ENCODE assay signal across 1 cellular context in genomic region chr19:19098703-19099632, GRCh38.
TF ChIP-seq lines count a peak whose summit lies in the region.

No MANE protein-coding gene starts in this region.

TF ChIP-seq in HepG2, 621 proteins besides CTCF, POLR2A, EP300 and RAD21 (continued from another document and continues in another):
- TF ChIP-seq, protein P1, sequence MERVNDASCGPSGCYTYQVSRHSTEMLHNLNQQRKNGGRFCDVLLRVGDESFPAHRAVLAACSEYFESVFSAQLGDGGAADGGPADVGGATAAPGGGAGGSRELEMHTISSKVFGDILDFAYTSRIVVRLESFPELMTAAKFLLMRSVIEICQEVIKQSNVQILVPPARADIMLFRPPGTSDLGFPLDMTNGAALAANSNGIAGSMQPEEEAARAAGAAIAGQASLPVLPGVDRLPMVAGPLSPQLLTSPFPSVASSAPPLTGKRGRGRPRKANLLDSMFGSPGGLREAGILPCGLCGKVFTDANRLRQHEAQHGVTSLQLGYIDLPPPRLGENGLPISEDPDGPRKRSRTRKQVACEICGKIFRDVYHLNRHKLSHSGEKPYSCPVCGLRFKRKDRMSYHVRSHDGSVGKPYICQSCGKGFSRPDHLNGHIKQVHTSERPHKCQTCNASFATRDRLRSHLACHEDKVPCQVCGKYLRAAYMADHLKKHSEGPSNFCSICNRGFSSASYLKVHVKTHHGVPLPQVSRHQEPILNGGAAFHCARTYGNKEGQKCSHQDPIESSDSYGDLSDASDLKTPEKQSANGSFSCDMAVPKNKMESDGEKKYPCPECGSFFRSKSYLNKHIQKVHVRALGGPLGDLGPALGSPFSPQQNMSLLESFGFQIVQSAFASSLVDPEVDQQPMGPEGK (CRISPR knock-in tag; IDR thresholded peaks at IDR 0.05) = peak; percentile 68
- TF ChIP-seq ARID5B (CRISPR knock-in tag; IDR thresholded peaks at IDR 0.05) (peak; percentile 76), SNAI1 (CRISPR knock-in tag; IDR thresholded peaks at IDR 0.05; ENCODE audit: borderline replicate concordance) (peak; percentile 66; the same call in 1 of the 2 replicates), CHCHD3 (CRISPR knock-in tag; IDR thresholded peaks at IDR 0.05) (no peak), SP1 (IDR thresholded peaks at IDR 0.05) (no peak), SP1 (CRISPR knock-in tag; IDR thresholded peaks at IDR 0.05) (0 out of 2 replicates have a peak, but pooled peaks have one; percentile 39), MED13 (CRISPR knock-in tag; IDR thresholded peaks at IDR 0.05) (peak; percentile 83; the same call in 1 of the 2 replicates), TP53 (CRISPR knock-in tag; conservative IDR thresholded peaks at IDR 0.05) (peak; percentile 68; the same call in 1 of the 2 replicates), JARID2 (CRISPR knock-in tag; IDR thresholded peaks at IDR 0.05; ENCODE audit: insufficient replicate concordance) (no peak), ZNF713 (CRISPR knock-in tag; IDR thresholded peaks at IDR 0.05) (no peak), SALL1 (CRISPR knock-in tag; IDR thresholded peaks at IDR 0.05) (no peak; the same call in 1 of the 2 replicates), BORCS8-MEF2B (CRISPR knock-in tag; IDR thresholded peaks at IDR 0.05) (peak; percentile 55; the same call in 1 of the 2 replicates), ZSCAN5A (CRISPR knock-in tag; IDR thresholded peaks at IDR 0.05; ENCODE audit: borderline replicate concordance) (no peak), MZF1 (CRISPR knock-in tag; IDR thresholded peaks at IDR 0.05; ENCODE audit: borderline replicate concordance) (no peak), ZNF383 (CRISPR knock-in tag; IDR thresholded peaks at IDR 0.05; ENCODE audit: borderline replicate concordance) (no peak), NONO (IDR thresholded peaks at IDR 0.05) (no peak), NONO (CRISPR knock-in tag; conservative IDR thresholded peaks at IDR 0.05) (peak; percentile 63), ZNF326 (CRISPR knock-in tag; IDR thresholded peaks at IDR 0.05; ENCODE audit: borderline replicate concordance) (no peak), ZNF616 (CRISPR knock-in tag; IDR thresholded peaks at IDR 0.05; ENCODE audit: low read depth) (no peak), HNF1B (CRISPR knock-in tag; IDR thresholded peaks at IDR 0.05) (peak; percentile 36), SOX13 (IDR thresholded peaks at IDR 0.05) (no peak), SOX13 (CRISPR knock-in tag; conservative IDR thresholded peaks at IDR 0.05 in 1 of 2, IDR thresholded peaks at IDR 0.05 in 1 of 2) (peak in 1 of 2 experiments; percentile 67; a peak in 2 of 4 replicates), ZNF503 (CRISPR knock-in tag; IDR thresholded peaks at IDR 0.05) (no peak), IRF2 (CRISPR knock-in tag; IDR thresholded peaks at IDR 0.05) (peak; percentile 59), ZNF556 (CRISPR knock-in tag; IDR thresholded peaks at IDR 0.05; ENCODE audit: borderline replicate concordance) (peak; percentile 72; the same call in 1 of the 2 replicates), JDP2 (CRISPR knock-in tag; IDR thresholded peaks at IDR 0.05; ENCODE audit: borderline replicate concordance) (no peak), CBX5 (CRISPR knock-in tag; IDR thresholded peaks at IDR 0.05; ENCODE audit: borderline replicate concordance) (peak; percentile 56; the same call in 1 of the 2 replicates), POLR2AphosphoS2 (IDR thresholded peaks at IDR 0.05; ENCODE audit: low read depth, low read length) (no peak), NR3C1 (CRISPR knock-in tag; IDR thresholded peaks at IDR 0.05) (no peak), GFI1 (CRISPR knock-in tag; IDR thresholded peaks at IDR 0.05; ENCODE audit: borderline replicate concordance) (peak; percentile 28; the same call in 1 of the 2 replicates), ZMYM4 (CRISPR knock-in tag; IDR thresholded peaks at IDR 0.05) (no peak; the same call in 1 of the 2 replicates), TIGD3 (CRISPR knock-in tag; IDR thresholded peaks at IDR 0.05; ENCODE audit: borderline replicate concordance) (no peak), TCF7 (IDR thresholded peaks at IDR 0.05; ENCODE audit: low read depth) (no peak), ZNF382 (CRISPR knock-in tag; IDR thresholded peaks at IDR 0.05; ENCODE audit: borderline replicate concordance) (no peak), ZNF12 (CRISPR knock-in tag; IDR thresholded peaks at IDR 0.05) (peak; percentile 47; the same call in 1 of the 2 replicates), ZNF225 (CRISPR knock-in tag; IDR thresholded peaks at IDR 0.05) (no peak), NFIC (IDR thresholded peaks at IDR 0.05; ENCODE audit: low read length) (no peak), TRIM24 (CRISPR knock-in tag; IDR thresholded peaks at IDR 0.05) (no peak), ELF3 (CRISPR knock-in tag; IDR thresholded peaks at IDR 0.05) (peak; percentile 37; the same call in 1 of the 2 replicates), REPIN1 (CRISPR knock-in tag; IDR thresholded peaks at IDR 0.05; ENCODE audit: borderline replicate concordance, low read depth) (peak; percentile 78), MIER3 (CRISPR knock-in tag; IDR thresholded peaks at IDR 0.05; ENCODE audit: borderline replicate concordance) (peak; percentile 65; the same call in 1 of the 2 replicates), ATF7 (IDR thresholded peaks at IDR 0.05) (peak; percentile 35; the same call in 1 of the 2 replicates), ATF7 (CRISPR knock-in tag; IDR thresholded peaks at IDR 0.05) (no peak; the same call in 1 of the 2 replicates)
- TF ChIP-seq, protein P2, sequence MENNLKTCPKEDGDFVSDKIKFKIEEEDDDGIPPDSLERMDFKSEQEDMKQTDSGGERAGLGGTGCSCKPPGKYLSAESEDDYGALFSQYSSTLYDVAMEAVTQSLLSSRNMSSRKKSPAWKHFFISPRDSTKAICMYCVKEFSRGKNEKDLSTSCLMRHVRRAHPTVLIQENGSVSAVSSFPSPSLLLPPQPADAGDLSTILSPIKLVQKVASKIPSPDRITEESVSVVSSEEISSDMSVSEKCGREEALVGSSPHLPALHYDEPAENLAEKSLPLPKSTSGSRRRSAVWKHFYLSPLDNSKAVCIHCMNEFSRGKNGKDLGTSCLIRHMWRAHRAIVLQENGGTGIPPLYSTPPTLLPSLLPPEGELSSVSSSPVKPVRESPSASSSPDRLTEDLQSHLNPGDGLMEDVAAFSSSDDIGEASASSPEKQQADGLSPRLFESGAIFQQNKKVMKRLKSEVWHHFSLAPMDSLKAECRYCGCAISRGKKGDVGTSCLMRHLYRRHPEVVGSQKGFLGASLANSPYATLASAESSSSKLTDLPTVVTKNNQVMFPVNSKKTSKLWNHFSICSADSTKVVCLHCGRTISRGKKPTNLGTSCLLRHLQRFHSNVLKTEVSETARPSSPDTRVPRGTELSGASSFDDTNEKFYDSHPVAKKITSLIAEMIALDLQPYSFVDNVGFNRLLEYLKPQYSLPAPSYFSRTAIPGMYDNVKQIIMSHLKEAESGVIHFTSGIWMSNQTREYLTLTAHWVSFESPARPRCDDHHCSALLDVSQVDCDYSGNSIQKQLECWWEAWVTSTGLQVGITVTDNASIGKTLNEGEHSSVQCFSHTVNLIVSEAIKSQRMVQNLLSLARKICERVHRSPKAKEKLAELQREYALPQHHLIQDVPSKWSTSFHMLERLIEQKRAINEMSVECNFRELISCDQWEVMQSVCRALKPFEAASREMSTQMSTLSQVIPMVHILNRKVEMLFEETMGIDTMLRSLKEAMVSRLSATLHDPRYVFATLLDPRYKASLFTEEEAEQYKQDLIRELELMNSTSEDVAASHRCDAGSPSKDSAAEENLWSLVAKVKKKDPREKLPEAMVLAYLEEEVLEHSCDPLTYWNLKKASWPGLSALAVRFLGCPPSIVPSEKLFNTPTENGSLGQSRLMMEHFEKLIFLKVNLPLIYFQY (CRISPR knock-in tag; IDR thresholded peaks at IDR 0.05; ENCODE audit: borderline replicate concordance) = peak; percentile 51; the same call in 1 of the 2 replicates
- TF ChIP-seq, protein P3, sequence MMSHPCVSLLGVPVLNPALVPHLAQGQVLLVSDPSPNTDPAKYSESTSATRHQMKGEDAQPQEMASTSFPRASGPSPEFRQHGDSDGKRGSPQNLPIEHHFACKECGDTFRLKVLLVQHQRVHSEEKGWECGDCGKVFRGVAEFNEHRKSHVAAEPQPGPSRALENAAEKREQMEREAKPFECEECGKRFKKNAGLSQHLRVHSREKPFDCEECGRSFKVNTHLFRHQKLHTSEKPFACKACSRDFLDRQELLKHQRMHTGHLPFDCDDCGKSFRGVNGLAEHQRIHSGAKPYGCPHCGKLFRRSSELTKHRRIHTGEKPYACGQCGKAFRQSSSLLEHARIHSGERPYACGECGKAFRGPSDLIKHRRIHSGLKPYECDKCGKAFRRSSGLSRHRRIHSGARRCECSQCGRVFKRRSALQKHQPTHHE (CRISPR knock-in tag; IDR thresholded peaks at IDR 0.05; ENCODE audit: borderline replicate concordance) = no peak
